ENCODE assay signal across 16 cellular contexts in genomic region chrX:39438603-39439602, GRCh38.
DNase-seq lines count a peak whose midpoint lies in the region; ATAC-seq and TF ChIP-seq lines count a peak whose summit lies in the region.
"Had no signal": no experiment of that assay in that cellular context is flagged by ENCODE, and none has a peak within 500 bp of the region (broad histone marks: within the 10 kb centered on the region; RNA-seq: fewer than 3 reads in every experiment).

No MANE protein-coding gene starts in this region.

- TF ChIP-seq CTCF in GM10266 (IDR thresholded peaks at IDR 0.05; ENCODE audit: control insufficient read depth, insufficient read depth, low read depth, missing control alignments): peak; percentile 19

- H3K27me3 Mint-ChIP-seq in activated T-helper 17 cell treated with anti-CD3 and anti-CD28 coated beads, Interleukin-2, amount 50 U/mL, for 72 hours: no peaks in the 10 kb centered on the region
- no peaks in the 10 kb centered on the region for H3K27me3 Mint-ChIP-seq in memory B cell

- ATAC-seq in activated T-helper 17 cell treated with anti-CD3 and anti-CD28 coated beads, Interleukin-2, amount 50 U/mL, for 72 hours (replicated peaks): no peak
- no peak for ATAC-seq in memory B cell (ENCODE audit: low read depth)
- ATAC-seq in HG03457 (IDR thresholded peaks at IDR 0.05; ENCODE audit: unreplicated experiment): no peak
- no peak for ATAC-seq in HG03039 (IDR thresholded peaks at IDR 0.05; ENCODE audit: unreplicated experiment)
- ATAC-seq in GM21515 (IDR thresholded peaks at IDR 0.05; ENCODE audit: unreplicated experiment): no peak
- ATAC-seq: Panc1, T-cell had no signal

- peaks cover 12% of the 10 kb centered on the region for H3K4me1 Mint-ChIP-seq in activated T-helper 17 cell treated with anti-CD3 and anti-CD28 coated beads, Interleukin-2, amount 50 U/mL, for 72 hours
- peaks cover 20% of the 10 kb centered on the region for H3K4me1 Mint-ChIP-seq in memory B cell

- peak overlapping the region; percentile 37 for H3K4me3 Mint-ChIP-seq in activated T-helper 17 cell treated with anti-CD3 and anti-CD28 coated beads, Interleukin-2, amount 50 U/mL, for 72 hours
- H3K4me3 Mint-ChIP-seq in memory B cell: no peak overlapping the region

- H3K36me3 Mint-ChIP-seq in activated T-helper 17 cell treated with anti-CD3 and anti-CD28 coated beads, Interleukin-2, amount 50 U/mL, for 72 hours (ENCODE audit: low read depth): no peaks in the 10 kb centered on the region
- peaks cover 3% of the 10 kb centered on the region for H3K36me3 Mint-ChIP-seq in memory B cell
- H3K36me3 Mint-ChIP-seq: T-cell had no signal

- H3K27ac Mint-ChIP-seq in activated T-helper 17 cell treated with anti-CD3 and anti-CD28 coated beads, Interleukin-2, amount 50 U/mL, for 72 hours: peak overlapping the region; percentile 46
- peak overlapping the region; percentile 47 for H3K27ac Mint-ChIP-seq in memory B cell

- H3K9me3 Mint-ChIP-seq in activated T-helper 17 cell treated with anti-CD3 and anti-CD28 coated beads, Interleukin-2, amount 50 U/mL, for 72 hours: peaks cover under 1% of the 10 kb centered on the region
- H3K9me3 Mint-ChIP-seq in memory B cell: peaks cover under 1% of the 10 kb centered on the region

- DNase-seq in NCI-H1092 treated with DMSO at 0.1 percent for 48 hours (lab: John Stamatoyannopoulos, UW) (peak; percentile 7), NCI-H1092 (lab: John Stamatoyannopoulos, UW) (no peak), GM10266 (ENCODE audit: extremely low spot score) (no peak), memory B cell (ENCODE audit: low spot score in 2 of 2) (no peak)
- DNase-seq: esophagus squamous epithelium; mammary epithelial cell; MM.1S; NCI-H345; posterior cingulate gyrus; stimulated activated CD8-positive, alpha-beta memory T cell treated with anti-CD3 and anti-CD28 coated beads, Interleukin-4, amount 100 ng/mL, for 48 hours; T-cell had no signal
